12 cellular contexts compared by ENCODE assay signal in the genomic region with DNA sequence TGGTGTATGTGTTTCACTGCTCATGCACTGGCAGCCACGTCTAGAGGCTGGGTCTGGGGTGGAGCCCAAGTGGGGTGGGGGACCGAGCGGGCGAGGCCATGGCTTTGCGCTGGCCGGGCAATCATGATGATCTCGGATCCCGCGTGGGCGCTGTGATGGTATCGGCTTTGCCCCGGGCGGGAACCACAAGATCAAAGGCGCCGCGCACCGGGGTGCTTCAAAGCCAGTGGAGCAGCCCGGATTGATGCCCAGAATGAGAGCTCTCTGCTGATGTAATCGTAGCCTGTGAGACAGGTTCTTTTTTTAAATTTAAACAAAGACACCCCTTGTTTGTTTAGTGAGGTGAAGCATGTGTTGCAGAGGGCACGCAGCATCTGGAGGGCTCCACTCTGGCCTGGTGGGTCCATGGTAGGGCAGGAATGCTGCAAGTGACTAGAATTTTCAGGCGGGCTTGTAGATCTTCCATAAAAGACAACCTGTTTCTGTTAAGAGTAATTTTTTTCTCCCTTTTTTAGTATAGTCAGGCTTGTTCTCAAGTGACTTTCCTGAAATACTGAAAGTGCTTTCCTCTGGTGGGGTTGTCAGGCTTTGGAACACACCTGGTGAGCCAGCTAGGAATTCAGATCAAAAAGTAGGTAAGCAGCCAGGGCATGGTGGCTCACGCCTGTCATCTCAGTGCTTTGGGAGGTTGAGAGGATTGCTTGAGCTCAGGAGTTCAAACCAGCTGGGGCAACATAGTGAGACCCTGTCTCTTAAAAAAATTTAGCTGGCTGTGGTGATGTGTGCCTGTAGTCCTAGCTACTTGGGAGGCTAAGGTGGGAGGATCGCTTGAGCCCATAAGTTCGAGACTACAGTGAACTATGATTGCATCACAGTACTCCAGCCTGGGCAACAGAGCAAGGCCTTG. TPM values are rescaled to one million over a fixed set of nuclear protein-coding genes. Genes with fewer than 3 reads are reported as not detected.
DNase-seq lines count a peak whose midpoint lies in the region; ATAC-seq and TF ChIP-seq lines count a peak whose summit lies in the region.
"Had no signal": no experiment of that assay in that cellular context is flagged by ENCODE, and none has a peak within 500 bp of the region (broad histone marks: within the 10 kb centered on the region; RNA-seq: fewer than 3 reads in every experiment).

No MANE protein-coding gene starts in this region.

- no peak overlapping the region for H3K4me3 Mint-ChIP-seq in activated CD4-positive, alpha-beta memory T cell treated with anti-CD3 and anti-CD28 coated beads for 36 hours
- H3K4me3 Mint-ChIP-seq: activated CD8-positive, alpha-beta memory T cell treated with anti-CD3 and anti-CD28 coated beads, Interleukin-2, amount 10 ng/mL, durations not matched to agents 7 days and 5 days had no signal

- peaks cover 19% of the 10 kb centered on the region for H3K27me3 Mint-ChIP-seq in activated CD4-positive, alpha-beta memory T cell treated with anti-CD3 and anti-CD28 coated beads for 36 hours

- H3K4me1 Mint-ChIP-seq in activated CD4-positive, alpha-beta memory T cell treated with anti-CD3 and anti-CD28 coated beads for 36 hours (ENCODE audit: low read depth) = no peaks in the 10 kb centered on the region
- H3K4me1 Mint-ChIP-seq: activated CD8-positive, alpha-beta memory T cell treated with anti-CD3 and anti-CD28 coated beads, Interleukin-2, amount 10 ng/mL, durations not matched to agents 7 days and 5 days had no signal

- DNase-seq in Right ventricle myocardium superior = no peak
- DNase-seq in cardiac septum (ENCODE audit: low spot score) = no peak
- no peak for DNase-seq in ascending aorta (ENCODE audit: low spot score in 2 of 2)
- DNase-seq in lung (ENCODE audit: low spot score) = peak; percentile 64
- peak; percentile 57 to 78 for DNase-seq in aorta
- DNase-seq in activated CD4-positive, alpha-beta memory T cell treated with anti-CD3 and anti-CD28 coated beads for 36 hours = no peak
- DNase-seq: activated CD8-positive, alpha-beta memory T cell treated with anti-CD3 and anti-CD28 coated beads, Interleukin-2, amount 10 ng/mL, durations not matched to agents 7 days and 5 days; dermis blood vessel endothelial cell had no signal

- H3K4me3 ChIP-seq in ascending aorta (peak overlapping the region; percentile 13 to 55), lung (no peak overlapping the region), aorta (ENCODE audit: low read length in 2 of 2) (peak overlapping the region in 1 of 2 donors; percentile 3)
- H3K4me3 ChIP-seq: K562, SJSA1 had no signal

- WGBS in lung, 2 donors = 48 to 70% methylated on average over 24 of the region's 24 CpGs
- WGBS in aorta, 2 donors = 36 to 41% methylated on average over 24 of the region's 24 CpGs

- H3K9me3 Mint-ChIP-seq in activated CD4-positive, alpha-beta memory T cell treated with anti-CD3 and anti-CD28 coated beads for 36 hours = no peaks in the 10 kb centered on the region

- H3K4me1 ChIP-seq in ascending aorta = peaks cover 3 to 25% of the 10 kb centered on the region in 2 donors
- peaks cover 2 to 11% of the 10 kb centered on the region in 2 donors for H3K4me1 ChIP-seq in lung (ENCODE audit: control insufficient read depth in 2 of 2, insufficient read depth in 2 of 2, low read length in 2 of 2)
- peaks cover 5% of the 10 kb centered on the region in 2 donors for H3K4me1 ChIP-seq in aorta (ENCODE audit: control insufficient read depth in 1 of 2, insufficient read depth in 2 of 2, low read length in 2 of 2)
- H3K4me1 ChIP-seq: SJSA1 had no signal

- no peaks in the 10 kb centered on the region for H3K36me3 Mint-ChIP-seq in activated CD4-positive, alpha-beta memory T cell treated with anti-CD3 and anti-CD28 coated beads for 36 hours
- H3K36me3 Mint-ChIP-seq: activated CD8-positive, alpha-beta memory T cell treated with anti-CD3 and anti-CD28 coated beads, Interleukin-2, amount 10 ng/mL, durations not matched to agents 7 days and 5 days had no signal

- H3K9me3 ChIP-seq in ascending aorta (no peaks in the 10 kb centered on the region), lung (ENCODE audit: control insufficient read depth in 2 of 2, insufficient read depth in 1 of 2, low read length in 1 of 2) (peaks cover 0 to 1% of the 10 kb centered on the region in 2 donors), aorta (ENCODE audit: control insufficient read depth, low read length) (no peaks in the 10 kb centered on the region)
- H3K9me3 ChIP-seq: SJSA1 had no signal

- H3K27ac ChIP-seq in ascending aorta (peak overlapping the region; percentile 44 to 75), lung (ENCODE audit: low read depth in 1 of 2, low read length in 1 of 2) (peak overlapping the region in 1 of 2 donors; percentile 51), aorta (ENCODE audit: low read depth in 1 of 2, low read length in 2 of 2) (peak overlapping the region in 1 of 2 donors; percentile 4)
- H3K27ac ChIP-seq: SJSA1 had no signal

- ATAC-seq in Right ventricle myocardium superior (ENCODE audit: poor library complexity) (peak; percentile 49), lung (ENCODE audit: insufficient read depth, low FRiP score) (no peak), aorta (ENCODE audit: low FRiP score) (peak; percentile 57), GM21723 (IDR thresholded peaks at IDR 0.05; ENCODE audit: unreplicated experiment) (no peak), HG03432 (IDR thresholded peaks at IDR 0.05; ENCODE audit: unreplicated experiment) (no peak)
- ATAC-seq: activated CD8-positive, alpha-beta memory T cell treated with anti-CD3 and anti-CD28 coated beads, Interleukin-2, amount 10 ng/mL, durations not matched to agents 7 days and 5 days; K562 had no signal

- TF ChIP-seq CTCF in ascending aorta (IDR thresholded peaks at IDR 0.05) = no peak
- TF ChIP-seq CTCF in lung (IDR thresholded peaks at IDR 0.05; ENCODE audit: control extremely low read depth, extremely low read depth) = no peak

- POLR2A ChIA-PET in activated CD4-positive, alpha-beta memory T cell treated with anti-CD3 and anti-CD28 coated beads for 36 hours (lab: Charles Lee) = no interaction called here

- H3K27ac Mint-ChIP-seq in activated CD4-positive, alpha-beta memory T cell treated with anti-CD3 and anti-CD28 coated beads for 36 hours = no peak overlapping the region
- H3K27ac Mint-ChIP-seq: activated CD8-positive, alpha-beta memory T cell treated with anti-CD3 and anti-CD28 coated beads, Interleukin-2, amount 10 ng/mL, durations not matched to agents 7 days and 5 days had no signal

- no peaks in the 10 kb centered on the region for H3K36me3 ChIP-seq in ascending aorta
- no peaks in the 10 kb centered on the region for H3K36me3 ChIP-seq in lung (ENCODE audit: control insufficient read depth in 2 of 2, insufficient read depth in 2 of 2, low read length in 2 of 2)
- H3K36me3 ChIP-seq in aorta (ENCODE audit: control insufficient read depth in 1 of 2, insufficient read depth in 2 of 2, low read length in 1 of 2) = no peaks in the 10 kb centered on the region
- H3K36me3 ChIP-seq: SJSA1 had no signal

- CTCF ChIA-PET in activated CD4-positive, alpha-beta memory T cell treated with anti-CD3 and anti-CD28 coated beads for 36 hours (lab: Charles Lee) = interaction anchor here (1.5 kb wide), 1 partner anchor 117 kb away, joined by 3 read pairs; no protein-coding TSS in a partner anchor

- H3K27me3 ChIP-seq in ascending aorta (no peaks in the 10 kb centered on the region), lung (ENCODE audit: control insufficient read depth, insufficient read depth) (no peaks in the 10 kb centered on the region), aorta (ENCODE audit: control insufficient read depth in 1 of 2, insufficient read depth in 2 of 2, low read length in 1 of 2) (no peaks in the 10 kb centered on the region)
- H3K27me3 ChIP-seq: SJSA1 had no signal

- intact Hi-C loops in Right ventricle myocardium superior (cut with DNase I) (no loop called here), cardiac septum (cut with DNase I) (no loop called here), ascending aorta (cut with DNase I) (no loop called here), aorta (cut with DNase I) (no loop called here)
- intact Hi-C loops in activated CD4-positive, alpha-beta memory T cell treated with anti-CD3 and anti-CD28 coated beads for 36 hours (cut with micrococcal nuclease) = no loop called here

RNA-seq across cellular contexts. Expression of a gene that starts 40.7 kb away (rescaled TPM):
- total RNA-seq in Right ventricle myocardium superior (5.0 TPM), cardiac septum (4.8 TPM), ascending aorta (49.1 TPM), lung (10 to 100 TPM in 1 of 2 donors, 1 to 10 TPM in 1; 9.5 to 10.2 TPM), aorta (10 to 100 TPM in 1 of 2 donors, 1 to 10 TPM in 1; 7.2 to 11.8 TPM)
- polyA plus RNA-seq in lung (1 to 10 TPM; 3.5 to 4.2 TPM), aorta (1 to 10 TPM; 1.4 to 2.9 TPM)
- 1 to 10 TPM; 1.3 to 1.5 TPM for total RNA-seq in activated CD4-positive, alpha-beta memory T cell treated with anti-CD3 and anti-CD28 coated beads for 36 hours

Comparison
In these comparisons a context has a peak if more than half of its experiments do, and no peak if none do; other contexts are left out.
1. ATAC-seq: peak in Right ventricle myocardium superior (single experiment) and aorta (single experiment); none in lung (single experiment), GM21723 (single experiment) and HG03432 (single experiment).
2. DNase-seq: peak in lung (single experiment) and aorta (2 of 2); none in Right ventricle myocardium superior (single experiment), cardiac septum (single experiment), ascending aorta (0 of 2) and activated CD4-positive, alpha-beta memory T cell treated with anti-CD3 and anti-CD28 coated beads for 36 hours (single experiment).